Comparison of ENCODE assay signal across 12 cellular contexts in genomic region chr9:2024888-2025781, GRCh38. TPM values are rescaled to one million over a fixed set of nuclear protein-coding genes. Genes with fewer than 3 reads are reported as not detected.
DNase-seq lines count a peak whose midpoint lies in the region; ATAC-seq and TF ChIP-seq lines count a peak whose summit lies in the region.
"Had no signal": no experiment of that assay in that cellular context is flagged by ENCODE, and none has a peak within 500 bp of the region (broad histone marks: within the 10 kb centered on the region; RNA-seq: fewer than 3 reads in every experiment).

No MANE protein-coding gene starts in this region.

- peaks cover 7% of the 10 kb centered on the region for H3K36me3 Mint-ChIP-seq in T-helper 17 cell (ENCODE audit: low read depth)

- H3K9me3 ChIP-seq in T-helper 17 cell (ENCODE audit: control insufficient read depth, low read length, poor library complexity, severe bottlenecking): no peaks in the 10 kb centered on the region
- no peaks in the 10 kb centered on the region for H3K9me3 ChIP-seq in gastrocnemius medialis
- H3K9me3 ChIP-seq: tibial nerve had no signal

- TF ChIP-seq CTCF in GM12865 (IDR thresholded peaks at IDR 0.05; ENCODE audit: insufficient read depth, low read depth, low read length, missing control alignments) (no peak), gastrocnemius medialis (IDR thresholded peaks at IDR 0.05 in 4 of 5, conservative IDR thresholded peaks at IDR 0.05 in 1 of 5) (no peak)

- H3K4me3 ChIP-seq in GM12865 (ENCODE audit: low read depth, low read length) (peak overlapping the region; percentile 28), gastrocnemius medialis (no peak overlapping the region)
- H3K4me3 ChIP-seq: tibial nerve had no signal

- H3K36me3 ChIP-seq in gastrocnemius medialis: no peaks in the 10 kb centered on the region
- H3K36me3 ChIP-seq: tibial nerve had no signal

- no peak for DNase-seq in GM12865 (ENCODE audit: low read depth)
- DNase-seq in T-helper 17 cell: no peak
- peak; percentile 33 for DNase-seq in fibroblast of gingiva (ENCODE audit: low read depth)
- no peak for DNase-seq in gastrocnemius medialis
- DNase-seq in hippocampal formation (lab: John Stamatoyannopoulos, UW): no peak
- DNase-seq: activated effector memory CD4-positive, alpha-beta T cell treated with anti-CD3 and anti-CD28 coated beads, Interleukin-2, amount 50 U/mL, for 16 hours; IMR-90; retina had no signal

- TF ChIP-seq POLR2A in gastrocnemius medialis (IDR thresholded peaks at IDR 0.05): peak in 1 of 2 donors; percentile 16

- intact Hi-C loops in gastrocnemius medialis (cut with DNase I; ENCODE audit: low total_unique reads): no loop called here

- ATAC-seq in T-helper 17 cell (no peak), gastrocnemius medialis (peak; percentile 31 to 41), GM21528 (IDR thresholded peaks at IDR 0.05; ENCODE audit: low FRiP score, unreplicated experiment) (no peak), HG03354 (IDR thresholded peaks at IDR 0.05; ENCODE audit: poor library complexity, severe bottlenecking, unreplicated experiment) (no peak), GM19023 (IDR thresholded peaks at IDR 0.05; ENCODE audit: unreplicated experiment) (no peak)

- peaks cover 76% of the 10 kb centered on the region for H3K4me1 Mint-ChIP-seq in T-helper 17 cell

- H3K27me3 ChIP-seq in gastrocnemius medialis: no peaks in the 10 kb centered on the region
- H3K27me3 ChIP-seq: tibial nerve had no signal

- H3K4me3 Mint-ChIP-seq in T-helper 17 cell: peak overlapping the region; percentile 31

- peak overlapping the region; percentile 31 to 97 (median 65) for H3K27ac ChIP-seq in gastrocnemius medialis

- peak overlapping the region; percentile 94 for H3K27ac Mint-ChIP-seq in T-helper 17 cell

- no peaks in the 10 kb centered on the region for H3K27me3 Mint-ChIP-seq in T-helper 17 cell

- in situ Hi-C loops in gastrocnemius medialis (cut with MboI; ENCODE audit: low sequenced_read_pairs in 4 of 4): no loop called here

- peaks cover 96 to 97% of the 10 kb centered on the region in 2 donors for H3K4me1 ChIP-seq in gastrocnemius medialis

RNA-seq across cellular contexts. Expression of gene SMARCA2, which starts 10.0 kb away (rescaled TPM):
- total RNA-seq in T-helper 17 cell (100 to 1,000 TPM; 244 to 296 TPM), gastrocnemius medialis (10 to 100 TPM; 54.6 to 69.7 (median 63.0) TPM)

Comparison
In these comparisons a context has a peak if more than half of its experiments do, and no peak if none do; other contexts are left out.
1. ATAC-seq: peak in gastrocnemius medialis (2 of 2); none in T-helper 17 cell (single experiment), GM21528 (single experiment), HG03354 (single experiment) and GM19023 (single experiment).